10 cellular contexts compared by ENCODE assay signal in genomic region chr9:126856326-126856877, GRCh38.
"Had no signal": no experiment of that assay in that cellular context is flagged by ENCODE, and none has a peak within 500 bp of the region (broad histone marks: within the 10 kb centered on the region; RNA-seq: fewer than 3 reads in every experiment).

No MANE protein-coding gene starts in this region.

- H3K27ac Mint-ChIP-seq: activated naive CD4-positive, alpha-beta T cell treated with anti-CD3 and anti-CD28 coated beads, Interleukin-2, amount 50 U/mL, for 24 hours; activated T-helper 2 cell treated with anti-CD3 and anti-CD28 coated beads, Interferon-gamma antibody, Interleukin-2, Interleukin-4, amounts not matched to agents 10 μg/mL and 5 μg/mL and 100 μg/mL, durations not matched to agents 14 hours and 24 hours and 36 hours had no signal

- H3K36me3 Mint-ChIP-seq: activated naive CD4-positive, alpha-beta T cell treated with anti-CD3 and anti-CD28 coated beads, Interleukin-2, amount 50 U/mL, for 24 hours; immature natural killer cell; naive thymus-derived CD4-positive, alpha-beta T cell had no signal

- H3K4me3 Mint-ChIP-seq: activated naive CD4-positive, alpha-beta T cell treated with anti-CD3 and anti-CD28 coated beads, Interleukin-2, amount 50 U/mL, for 24 hours; immature natural killer cell had no signal

- DNase-seq: activated CD4-positive, CD25-positive, alpha-beta regulatory T cell; body of pancreas; central memory CD4-positive, alpha-beta T cell; hippocampal formation; immature natural killer cell; left colon; naive thymus-derived CD4-positive, alpha-beta T cell; stimulated activated CD4-positive, alpha-beta T cell treated with anti-CD3 and anti-CD28 coated beads, Interleukin-4, amount 100 ng/mL, for 4 hours had no signal

- H3K9me3 Mint-ChIP-seq: activated naive CD4-positive, alpha-beta T cell treated with anti-CD3 and anti-CD28 coated beads, Interleukin-2, amount 50 U/mL, for 24 hours; activated T-helper 2 cell treated with anti-CD3 and anti-CD28 coated beads, Interferon-gamma antibody, Interleukin-2, Interleukin-4, amounts not matched to agents 10 μg/mL and 5 μg/mL and 100 μg/mL, durations not matched to agents 14 hours and 24 hours and 36 hours; immature natural killer cell; naive thymus-derived CD4-positive, alpha-beta T cell had no signal
